ENCODE assay signal across 8 cellular contexts in the genomic region with DNA sequence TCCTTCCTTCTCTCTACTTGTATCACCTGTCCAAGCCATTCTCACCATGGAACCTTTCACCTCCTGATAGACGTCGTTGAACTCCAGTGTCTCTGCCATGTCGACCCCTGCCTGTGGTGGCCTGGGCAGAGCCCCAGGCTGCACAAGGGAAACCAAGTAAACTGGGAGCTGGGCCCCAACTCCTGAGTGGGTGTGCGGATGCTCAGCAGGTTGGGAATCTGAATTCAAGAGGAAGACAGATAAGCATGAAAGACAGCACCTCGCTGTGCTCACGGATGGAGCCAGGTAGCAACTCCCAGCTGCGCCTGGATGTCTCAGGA. TPM values are rescaled to one million over a fixed set of nuclear protein-coding genes. Genes with fewer than 3 reads are reported as not detected.
DNase-seq lines count a peak whose midpoint lies in the region; ATAC-seq, FAIRE-seq and TF ChIP-seq lines count a peak whose summit lies in the region.

No MANE protein-coding gene starts in this region.

- peak overlapping the region; percentile 100 for H3K27ac Mint-ChIP-seq in activated naive CD8-positive, alpha-beta T cell treated with anti-CD3 and anti-CD28 coated beads for 36 hours

- H3K9me3 ChIP-seq in cardiac muscle cell (ENCODE audit: low read depth): no peaks in the 10 kb centered on the region
- no peaks in the 10 kb centered on the region for H3K9me3 ChIP-seq in HepG2 (ENCODE audit: low read length)
- no peaks in the 10 kb centered on the region for H3K9me3 ChIP-seq in upper lobe of left lung

- intact Hi-C loops in Right ventricle myocardium inferior (cut with DNase I) (loop anchor here (1.0 kb wide), 1 partner anchor 10 kb away; no protein-coding TSS in a partner anchor), HepG2 (cut with micrococcal nuclease; ENCODE audit: unreplicated experiment) (loop anchor here (1.0 to 5.0 kb wide), 2 partner anchors 10 to 43 kb away; no protein-coding TSS in a partner anchor)

- no peak for TF ChIP-seq EP300 in HepG2 (IDR thresholded peaks at IDR 0.05; ENCODE audit: low read depth in 2 of 2, low read length in 2 of 2)
- no peak for TF ChIP-seq EP300 in HepG2 (CRISPR knock-in tag; IDR thresholded peaks at IDR 0.05; ENCODE audit: borderline replicate concordance)
- no peak for TF ChIP-seq EP300 in upper lobe of left lung (IDR thresholded peaks at IDR 0.05)

- POLR2A ChIA-PET in HepG2 (lab: Yijun Ruan, JAX): interaction anchor here (1.1 to 3.4 kb wide), 5 partner anchors 10 to 158 kb away, joined by 3 to 65 read pairs (median 3); a partner anchor contains a TSS

- H3K4me2 ChIP-seq in HepG2 (ENCODE audit: low read depth, low read length): peak overlapping the region; percentile 81

- peak overlapping the region; percentile 81 for H3K9ac ChIP-seq in HepG2 (ENCODE audit: insufficient read depth, low read depth, low read length)

- no peaks in the 10 kb centered on the region for H4K20me1 ChIP-seq in HepG2 (ENCODE audit: insufficient read depth, low read length)

- TSS peak; percentile 52 for BruUV-seq in HepG2 (replicated peaks; lab: Mats Ljungman, UMichigan)

- CTCF ChIA-PET in HepG2 (lab: Yijun Ruan, JAX; ENCODE audit: low intra/inter-chr PET ratio, low total read pairs): no interaction called here

- H3K27me3 Mint-ChIP-seq in activated naive CD8-positive, alpha-beta T cell treated with anti-CD3 and anti-CD28 coated beads for 36 hours: no peaks in the 10 kb centered on the region

- H3K36me3 ChIP-seq in cardiac muscle cell: peaks cover 24% of the 10 kb centered on the region
- H3K36me3 ChIP-seq in HepG2 (replicated peaks in 1 of 2; ENCODE audit: control insufficient read depth in 1 of 2, insufficient read depth in 2 of 2, low read length in 2 of 2): peaks cover 21 to 38% of the 10 kb centered on the region in 2 experiments
- H3K36me3 ChIP-seq in upper lobe of left lung: peaks cover 15 to 41% (median 30%) of the 10 kb centered on the region in 4 donors

- H3K4me1 Mint-ChIP-seq in activated naive CD8-positive, alpha-beta T cell treated with anti-CD3 and anti-CD28 coated beads for 36 hours: peaks cover 48% of the 10 kb centered on the region

- peaks cover 11% of the 10 kb centered on the region for H3K4me1 ChIP-seq in cardiac muscle cell (ENCODE audit: low read depth)
- peaks cover 32% of the 10 kb centered on the region for H3K4me1 ChIP-seq in HepG2 (ENCODE audit: insufficient read depth, low read length)
- H3K4me1 ChIP-seq in upper lobe of left lung: peaks cover 15 to 26% (median 18%) of the 10 kb centered on the region in 4 donors

- DNase-seq in cardiac muscle cell (ENCODE audit: low read depth in 1 of 2, low spot score in 1 of 2) (no peak), Right ventricle myocardium inferior (ENCODE audit: missing footprints) (no peak), HepG2 (ENCODE audit: low spot score) (no peak), upper lobe of left lung (no peak), NCI-H1105 (lab: John Stamatoyannopoulos, UW) (no peak), NCI-H1417 treated with DMSO at 0.1 percent for 48 hours (lab: John Stamatoyannopoulos, UW) (no peak), COLO668 (lab: John Stamatoyannopoulos, UW; ENCODE audit: unreplicated experiment) (no peak)
- no peak for DNase-seq in activated naive CD8-positive, alpha-beta T cell treated with anti-CD3 and anti-CD28 coated beads for 36 hours

- FAIRE-seq in HepG2 (lab: Jason Lieb, UNC): no peak

- H3K4me3 ChIP-seq in cardiac muscle cell (peak overlapping the region; percentile 83), HepG2 (replicated peaks in 1 of 3; ENCODE audit: insufficient read depth in 1 of 3, low read depth in 2 of 3, low read length in 3 of 3) (peak overlapping the region; percentile 61 to 85 (median 80)), upper lobe of left lung (peak overlapping the region; percentile 83 to 97 (median 94))

- TF ChIP-seq CTCF in cardiac muscle cell (IDR thresholded peaks at IDR 0.05; ENCODE audit: low read depth, low read length) (no peak), HepG2 (CRISPR knock-in tag; IDR thresholded peaks at IDR 0.05) (no peak), upper lobe of left lung (IDR thresholded peaks at IDR 0.05) (no peak)

- in situ Hi-C loops in HepG2 (cut with HindIII; ENCODE audit: extremely low pct_ligation_motif_present, low pct_unique_long_range_greater_than_20kb): no loop called here

- no peak for ATAC-seq in Right ventricle myocardium inferior
- peak; percentile 2; the same call in 1 of the 3 replicates for ATAC-seq in HepG2
- ATAC-seq in upper lobe of left lung (ENCODE audit: low FRiP score in 2 of 2): no peak

- peaks cover 32% of the 10 kb centered on the region for H3K79me2 ChIP-seq in HepG2 (ENCODE audit: insufficient read depth, low read length)

- H3K27me3 ChIP-seq in cardiac muscle cell (no peaks in the 10 kb centered on the region), HepG2 (ENCODE audit: control insufficient read depth in 1 of 2, insufficient read depth in 2 of 2, low read length in 2 of 2) (0 out of 5 replicates have a peak, but pooled peaks cover 0 to 6% of the 10 kb centered on the region in 2 experiments), upper lobe of left lung (no peaks in the 10 kb centered on the region)

- 3% methylated on average over 7 of the region's 7 CpGs for WGBS in HepG2 (ENCODE audit: low lambda C conversion rate)
- WGBS in upper lobe of left lung, 2 donors: 13 to 26% methylated on average over 3 to 6 of the region's 7 CpGs

- TF ChIP-seq POLR2A in HepG2 (IDR thresholded peaks at IDR 0.05; ENCODE audit: insufficient read depth in 1 of 2, low read depth in 2 of 2, low read length in 2 of 2) (0 out of 4 replicates have a peak, but pooled peaks of 1 of the 2 experiments have one; percentile 9), upper lobe of left lung (IDR thresholded peaks at IDR 0.05) (no peak)

- peaks cover 47% of the 10 kb centered on the region for H3K36me3 Mint-ChIP-seq in activated naive CD8-positive, alpha-beta T cell treated with anti-CD3 and anti-CD28 coated beads for 36 hours

- H3K27ac ChIP-seq in cardiac muscle cell: peak overlapping the region; percentile 88
- peak overlapping the region; percentile 65 for H3K27ac ChIP-seq in HepG2 (ENCODE audit: extremely low read length, insufficient read depth, low read length)
- H3K27ac ChIP-seq in upper lobe of left lung: peak overlapping the region; percentile 93 to 98 (median 94)

- H3K9me3 Mint-ChIP-seq in activated naive CD8-positive, alpha-beta T cell treated with anti-CD3 and anti-CD28 coated beads for 36 hours: no peaks in the 10 kb centered on the region

- no peak for TF ChIP-seq RAD21 in HepG2 (CRISPR knock-in tag; IDR thresholded peaks at IDR 0.05)

- H3K4me3 Mint-ChIP-seq in activated naive CD8-positive, alpha-beta T cell treated with anti-CD3 and anti-CD28 coated beads for 36 hours: peak overlapping the region; percentile 99

- no peak overlapping the region for H2AFZ ChIP-seq in HepG2 (ENCODE audit: low read length)

RNA-seq across cellular contexts. Expression of a gene that starts 0.7 kb away (rescaled TPM):
- 112 and 180 TPM in 2 replicates for total RNA-seq in cardiac muscle cell
- polyA plus RNA-seq in cardiac muscle cell: 87.0 and 112 TPM in 2 replicates
- 33.8 TPM for total RNA-seq in Right ventricle myocardium inferior
- total RNA-seq in activated naive CD8-positive, alpha-beta T cell treated with anti-CD3 and anti-CD28 coated beads for 36 hours: 100 to 1,000 TPM; 318 to 332 TPM
- total RNA-seq in HepG2 (2016; rRNA removed; fragmentation: Illumina TruSeq; extraction: Trizol): 129 and 175 TPM in 2 replicates
- total RNA-seq in HepG2 (2016; cell fraction: cytosol; rRNA removed; fragmentation: Illumina TruSeq; extraction: Trizol; ENCODE audit: low read depth): 39.5 and 48.1 TPM in 2 replicates
- 132 and 160 TPM in 2 replicates for total RNA-seq in HepG2 (2016; cell fraction: insoluble cytoplasmic fraction; rRNA removed; fragmentation: Illumina TruSeq; extraction: Trizol)
- total RNA-seq in HepG2 (2016; cell fraction: membrane; rRNA removed; fragmentation: Illumina TruSeq; extraction: Trizol): 80.0 and 85.8 TPM in 2 replicates
- total RNA-seq in HepG2 (2016; cell fraction: nucleus; rRNA removed; fragmentation: Illumina TruSeq; extraction: Trizol): 62.2 and 67.3 TPM in 2 replicates
- polyA plus RNA-seq in HepG2 (2011; rRNA removed): 86.4 and 93.6 TPM in 2 replicates
- polyA plus RNA-seq in HepG2 (2011; cell fraction: cytosol; rRNA removed): 92.2 and 107 TPM in 2 replicates
- 43.4 and 45.7 TPM in 2 replicates for polyA plus RNA-seq in HepG2 (2011; cell fraction: nucleus; rRNA removed)
- 66.6 and 80.8 TPM in 2 replicates for polyA plus RNA-seq in HepG2 (2012)
- 42.7 and 45.8 TPM in 2 replicates for polyA plus RNA-seq in HepG2 (2016; cell fraction: cytosol; fragmentation: Illumina TruSeq; extraction: Trizol; ENCODE audit: low read depth)
- 210 and 213 TPM in 2 replicates for polyA plus RNA-seq in HepG2 (2016; cell fraction: insoluble cytoplasmic fraction; fragmentation: Illumina TruSeq; extraction: Trizol; ENCODE audit: low read depth)
- 68.1 and 80.7 TPM in 2 replicates for polyA plus RNA-seq in HepG2 (2016; cell fraction: membrane; fragmentation: Illumina TruSeq; extraction: Trizol; ENCODE audit: low read depth)
- 109 and 126 TPM in 2 replicates for polyA plus RNA-seq in HepG2 (2016; cell fraction: nucleus; fragmentation: Illumina TruSeq; extraction: Trizol; ENCODE audit: insufficient read depth, low read depth)
- polyA minus RNA-seq in HepG2 (2011; rRNA and poly(A)+ RNA removed; ENCODE audit: low replicate concordance): 177 and 420 TPM in 2 replicates
- 65.8 and 69.2 TPM in 2 replicates for polyA minus RNA-seq in HepG2 (2011; cell fraction: cytosol; rRNA and poly(A)+ RNA removed)
- polyA minus RNA-seq in HepG2 (2011; cell fraction: nucleus; rRNA and poly(A)+ RNA removed): 20.9 and 25.1 TPM in 2 replicates
- total RNA-seq in upper lobe of left lung: 10 to 100 TPM; 48.2 to 89.6 (median 65.5) TPM

RNA-seq across cellular contexts. Expression of a gene that starts 3.2 kb away (rescaled TPM):
- 0.09 and 0.18 TPM in 2 replicates for total RNA-seq in cardiac muscle cell
- polyA plus RNA-seq in cardiac muscle cell: 0.39 and 0.62 TPM in 2 replicates
- total RNA-seq in Right ventricle myocardium inferior: 3.2 TPM
- not detected for total RNA-seq in activated naive CD8-positive, alpha-beta T cell treated with anti-CD3 and anti-CD28 coated beads for 36 hours
- not detected in 2 replicates for total RNA-seq in HepG2 (2016; rRNA removed; fragmentation: Illumina TruSeq; extraction: Trizol)
- not detected in 2 replicates for total RNA-seq in HepG2 (2016; cell fraction: cytosol; rRNA removed; fragmentation: Illumina TruSeq; extraction: Trizol; ENCODE audit: low read depth)
- total RNA-seq in HepG2 (2016; cell fraction: insoluble cytoplasmic fraction; rRNA removed; fragmentation: Illumina TruSeq; extraction: Trizol): not detected in 2 replicates
- total RNA-seq in HepG2 (2016; cell fraction: membrane; rRNA removed; fragmentation: Illumina TruSeq; extraction: Trizol): not detected in 2 replicates
- total RNA-seq in HepG2 (2016; cell fraction: nucleus; rRNA removed; fragmentation: Illumina TruSeq; extraction: Trizol): not detected in 2 replicates
- 0.08 and 0.20 TPM in 2 replicates for polyA plus RNA-seq in HepG2 (2011; rRNA removed)
- 0.05 and 0.13 TPM in 2 replicates for polyA plus RNA-seq in HepG2 (2011; cell fraction: cytosol; rRNA removed)
- polyA plus RNA-seq in HepG2 (2011; cell fraction: nucleus; rRNA removed): 0.31 and 0.35 TPM in 2 replicates
- 0.13 TPM in 1 of 2 replicates, not detected in the other for polyA plus RNA-seq in HepG2 (2012)
- polyA plus RNA-seq in HepG2 (2016; cell fraction: cytosol; fragmentation: Illumina TruSeq; extraction: Trizol; ENCODE audit: low read depth): not detected in 2 replicates
- polyA plus RNA-seq in HepG2 (2016; cell fraction: insoluble cytoplasmic fraction; fragmentation: Illumina TruSeq; extraction: Trizol; ENCODE audit: low read depth): not detected in 2 replicates
- polyA plus RNA-seq in HepG2 (2016; cell fraction: membrane; fragmentation: Illumina TruSeq; extraction: Trizol; ENCODE audit: low read depth): not detected in 2 replicates
- polyA plus RNA-seq in HepG2 (2016; cell fraction: nucleus; fragmentation: Illumina TruSeq; extraction: Trizol; ENCODE audit: insufficient read depth, low read depth): not detected in 2 replicates
- polyA minus RNA-seq in HepG2 (2011; rRNA and poly(A)+ RNA removed; ENCODE audit: low replicate concordance): 0.21 TPM in 1 of 2 replicates, not detected in the other
- not detected in 2 replicates for polyA minus RNA-seq in HepG2 (2011; cell fraction: cytosol; rRNA and poly(A)+ RNA removed)
- polyA minus RNA-seq in HepG2 (2011; cell fraction: nucleus; rRNA and poly(A)+ RNA removed): 0.26 TPM in 1 of 2 replicates, not detected in the other
- total RNA-seq in upper lobe of left lung: not detected

RNA-seq across cellular contexts. Expression of a gene that starts 10.2 kb away (rescaled TPM):
- total RNA-seq in cardiac muscle cell: 58.9 and 69.1 TPM in 2 replicates
- 62.1 and 67.1 TPM in 2 replicates for polyA plus RNA-seq in cardiac muscle cell
- total RNA-seq in Right ventricle myocardium inferior: 51.2 TPM
- 10 to 100 TPM; 20.8 to 22.1 TPM for total RNA-seq in activated naive CD8-positive, alpha-beta T cell treated with anti-CD3 and anti-CD28 coated beads for 36 hours
- 12.2 and 13.7 TPM in 2 replicates for total RNA-seq in HepG2 (2016; rRNA removed; fragmentation: Illumina TruSeq; extraction: Trizol)
- 1.2 and 1.4 TPM in 2 replicates for total RNA-seq in HepG2 (2016; cell fraction: cytosol; rRNA removed; fragmentation: Illumina TruSeq; extraction: Trizol; ENCODE audit: low read depth)
- total RNA-seq in HepG2 (2016; cell fraction: insoluble cytoplasmic fraction; rRNA removed; fragmentation: Illumina TruSeq; extraction: Trizol): 9.9 and 16.7 TPM in 2 replicates
- 1.9 and 3.6 TPM in 2 replicates for total RNA-seq in HepG2 (2016; cell fraction: membrane; rRNA removed; fragmentation: Illumina TruSeq; extraction: Trizol)
- 19.5 and 21.4 TPM in 2 replicates for total RNA-seq in HepG2 (2016; cell fraction: nucleus; rRNA removed; fragmentation: Illumina TruSeq; extraction: Trizol)
- polyA plus RNA-seq in HepG2 (2011; rRNA removed): 15.0 and 15.5 TPM in 2 replicates
- polyA plus RNA-seq in HepG2 (2011; cell fraction: cytosol; rRNA removed): 6.7 and 7.0 TPM in 2 replicates
- polyA plus RNA-seq in HepG2 (2011; cell fraction: nucleus; rRNA removed): 64.2 and 69.6 TPM in 2 replicates
- 17.3 and 21.8 TPM in 2 replicates for polyA plus RNA-seq in HepG2 (2012)
- 0.26 and 1.5 TPM in 2 replicates for polyA plus RNA-seq in HepG2 (2016; cell fraction: cytosol; fragmentation: Illumina TruSeq; extraction: Trizol; ENCODE audit: low read depth)
- 13.8 and 16.2 TPM in 2 replicates for polyA plus RNA-seq in HepG2 (2016; cell fraction: insoluble cytoplasmic fraction; fragmentation: Illumina TruSeq; extraction: Trizol; ENCODE audit: low read depth)
- 2.1 and 3.5 TPM in 2 replicates for polyA plus RNA-seq in HepG2 (2016; cell fraction: membrane; fragmentation: Illumina TruSeq; extraction: Trizol; ENCODE audit: low read depth)
- 46.6 and 51.1 TPM in 2 replicates for polyA plus RNA-seq in HepG2 (2016; cell fraction: nucleus; fragmentation: Illumina TruSeq; extraction: Trizol; ENCODE audit: insufficient read depth, low read depth)
- 33.6 and 51.4 TPM in 2 replicates for polyA minus RNA-seq in HepG2 (2011; rRNA and poly(A)+ RNA removed; ENCODE audit: low replicate concordance)
- 7.7 and 9.8 TPM in 2 replicates for polyA minus RNA-seq in HepG2 (2011; cell fraction: cytosol; rRNA and poly(A)+ RNA removed)
- 22.8 and 23.6 TPM in 2 replicates for polyA minus RNA-seq in HepG2 (2011; cell fraction: nucleus; rRNA and poly(A)+ RNA removed)
- total RNA-seq in upper lobe of left lung: 100 to 1,000 TPM; 120 to 322 (median 184) TPM

RNA-seq across cellular contexts. Expression of a gene that starts 46.0 kb away (rescaled TPM):
- total RNA-seq in cardiac muscle cell (not detected in 2 replicates), Right ventricle myocardium inferior (not detected), HepG2 (2016; rRNA removed; fragmentation: Illumina TruSeq; extraction: Trizol) (not detected in 2 replicates), upper lobe of left lung (not detected)
- polyA plus RNA-seq in cardiac muscle cell (not detected in 2 replicates), HepG2 (2011; rRNA removed) (not detected in 2 replicates)
- total RNA-seq in activated naive CD8-positive, alpha-beta T cell treated with anti-CD3 and anti-CD28 coated beads for 36 hours: not detected
- total RNA-seq in HepG2 (2016; cell fraction: cytosol; rRNA removed; fragmentation: Illumina TruSeq; extraction: Trizol; ENCODE audit: low read depth): not detected in 2 replicates
- total RNA-seq in HepG2 (2016; cell fraction: insoluble cytoplasmic fraction; rRNA removed; fragmentation: Illumina TruSeq; extraction: Trizol): not detected in 2 replicates
- total RNA-seq in HepG2 (2016; cell fraction: membrane; rRNA removed; fragmentation: Illumina TruSeq; extraction: Trizol): not detected in 2 replicates
- not detected in 2 replicates for total RNA-seq in HepG2 (2016; cell fraction: nucleus; rRNA removed; fragmentation: Illumina TruSeq; extraction: Trizol)
- polyA plus RNA-seq in HepG2 (2011; cell fraction: cytosol; rRNA removed): not detected in 2 replicates
- not detected in 2 replicates for polyA plus RNA-seq in HepG2 (2011; cell fraction: nucleus; rRNA removed)
- not detected in 2 replicates for polyA plus RNA-seq in HepG2 (2012)
- not detected in 2 replicates for polyA plus RNA-seq in HepG2 (2016; cell fraction: cytosol; fragmentation: Illumina TruSeq; extraction: Trizol; ENCODE audit: low read depth)
- not detected in 2 replicates for polyA plus RNA-seq in HepG2 (2016; cell fraction: insoluble cytoplasmic fraction; fragmentation: Illumina TruSeq; extraction: Trizol; ENCODE audit: low read depth)
- not detected in 2 replicates for polyA plus RNA-seq in HepG2 (2016; cell fraction: membrane; fragmentation: Illumina TruSeq; extraction: Trizol; ENCODE audit: low read depth)
- not detected in 2 replicates for polyA plus RNA-seq in HepG2 (2016; cell fraction: nucleus; fragmentation: Illumina TruSeq; extraction: Trizol; ENCODE audit: insufficient read depth, low read depth)
- polyA minus RNA-seq in HepG2 (2011; rRNA and poly(A)+ RNA removed; ENCODE audit: low replicate concordance): not detected in 2 replicates
- not detected in 2 replicates for polyA minus RNA-seq in HepG2 (2011; cell fraction: cytosol; rRNA and poly(A)+ RNA removed)
- not detected in 2 replicates for polyA minus RNA-seq in HepG2 (2011; cell fraction: nucleus; rRNA and poly(A)+ RNA removed)

RNA-seq across cellular contexts. Expression of a gene that starts 55.5 kb away (rescaled TPM):
- total RNA-seq in cardiac muscle cell (not detected in 2 replicates), Right ventricle myocardium inferior (not detected), HepG2 (2016; rRNA removed; fragmentation: Illumina TruSeq; extraction: Trizol) (not detected in 2 replicates), upper lobe of left lung (1 to 10 TPM in 3 of 6 donors, under 1 TPM in 1, not detected in 2; 0.30 to 2.6 (median 1.6) TPM)
- polyA plus RNA-seq in cardiac muscle cell (not detected in 2 replicates), HepG2 (2011; rRNA removed) (not detected in 2 replicates)
- 1 to 10 TPM in 1 of 2 experiments, under 1 TPM in 1; 0.54 to 2.1 TPM for total RNA-seq in activated naive CD8-positive, alpha-beta T cell treated with anti-CD3 and anti-CD28 coated beads for 36 hours
- total RNA-seq in HepG2 (2016; cell fraction: cytosol; rRNA removed; fragmentation: Illumina TruSeq; extraction: Trizol; ENCODE audit: low read depth): not detected in 2 replicates
- total RNA-seq in HepG2 (2016; cell fraction: insoluble cytoplasmic fraction; rRNA removed; fragmentation: Illumina TruSeq; extraction: Trizol): not detected in 2 replicates
- total RNA-seq in HepG2 (2016; cell fraction: membrane; rRNA removed; fragmentation: Illumina TruSeq; extraction: Trizol): not detected in 2 replicates
- not detected in 2 replicates for total RNA-seq in HepG2 (2016; cell fraction: nucleus; rRNA removed; fragmentation: Illumina TruSeq; extraction: Trizol)
- 0.05 TPM in 1 of 2 replicates, not detected in the other for polyA plus RNA-seq in HepG2 (2011; cell fraction: cytosol; rRNA removed)
- polyA plus RNA-seq in HepG2 (2011; cell fraction: nucleus; rRNA removed): not detected in 2 replicates
- polyA plus RNA-seq in HepG2 (2012): not detected in 2 replicates
- not detected in 2 replicates for polyA plus RNA-seq in HepG2 (2016; cell fraction: cytosol; fragmentation: Illumina TruSeq; extraction: Trizol; ENCODE audit: low read depth)
- not detected in 2 replicates for polyA plus RNA-seq in HepG2 (2016; cell fraction: insoluble cytoplasmic fraction; fragmentation: Illumina TruSeq; extraction: Trizol; ENCODE audit: low read depth)
- polyA plus RNA-seq in HepG2 (2016; cell fraction: membrane; fragmentation: Illumina TruSeq; extraction: Trizol; ENCODE audit: low read depth): not detected in 2 replicates
- not detected in 2 replicates for polyA plus RNA-seq in HepG2 (2016; cell fraction: nucleus; fragmentation: Illumina TruSeq; extraction: Trizol; ENCODE audit: insufficient read depth, low read depth)
- not detected in 2 replicates for polyA minus RNA-seq in HepG2 (2011; rRNA and poly(A)+ RNA removed; ENCODE audit: low replicate concordance)
- polyA minus RNA-seq in HepG2 (2011; cell fraction: cytosol; rRNA and poly(A)+ RNA removed): not detected in 2 replicates
- polyA minus RNA-seq in HepG2 (2011; cell fraction: nucleus; rRNA and poly(A)+ RNA removed): not detected in 2 replicates
